ENCODE assay signal across 8 cellular contexts in genomic region chr10:45373003-45373782, GRCh38. TPM values are rescaled to one million over a fixed set of nuclear protein-coding genes. Genes with fewer than 3 reads are reported as not detected.
DNase-seq lines count a peak whose midpoint lies in the region; ATAC-seq and FAIRE-seq lines count a peak whose summit lies in the region.

No MANE protein-coding gene starts in this region.

- DNase-seq in NAMALWA (ENCODE audit: low spot score) (peak; percentile 84), immature natural killer cell (no peak), RCC 7860 (ENCODE audit: low spot score) (no peak), NCI-H2107 treated with DMSO at 0.1 percent for 48 hours (lab: John Stamatoyannopoulos, UW; ENCODE audit: unreplicated experiment) (no peak)
- DNase-seq in activated effector memory CD4-positive, alpha-beta T cell treated with anti-CD3 and anti-CD28 coated beads, Interleukin-2, amount 50 U/mL, for 16 hours, result peak; percentile 73
- DNase-seq in stimulated activated naive CD8-positive, alpha-beta T cell treated with anti-CD3 and anti-CD28 coated beads, Interleukin-15, amount 100 ng/mL, for 72 hours, result peak in 1 of 2 donors; percentile 20

- no peaks in the 10 kb centered on the region for H3K36me3 Mint-ChIP-seq in immature natural killer cell

- ATAC-seq in GM18517 (IDR thresholded peaks at IDR 0.05; ENCODE audit: unreplicated experiment) (peak; percentile 14), GM21786 (IDR thresholded peaks at IDR 0.05; ENCODE audit: unreplicated experiment) (peak; percentile 33)
- peak; percentile 63 for ATAC-seq in stimulated activated naive CD8-positive, alpha-beta T cell treated with anti-CD3 and anti-CD28 coated beads, Interleukin-15, amount 100 ng/mL, for 72 hours

- H3K4me1 Mint-ChIP-seq in immature natural killer cell, result peaks cover 9 to 13% of the 10 kb centered on the region in 2 donors
- H3K4me1 Mint-ChIP-seq in stimulated activated naive CD8-positive, alpha-beta T cell treated with anti-CD3 and anti-CD28 coated beads, Interleukin-15, amount 100 ng/mL, for 72 hours, result peaks cover 31% of the 10 kb centered on the region

- H3K9me3 Mint-ChIP-seq in immature natural killer cell, result no peaks in the 10 kb centered on the region
- H3K9me3 Mint-ChIP-seq in stimulated activated naive CD8-positive, alpha-beta T cell treated with anti-CD3 and anti-CD28 coated beads, Interleukin-15, amount 100 ng/mL, for 72 hours, result no peaks in the 10 kb centered on the region

- FAIRE-seq in RCC 7860 (lab: Jason Lieb, UNC), result no peak

- peak overlapping the region; percentile 64 to 85 (median 76) for H3K4me3 Mint-ChIP-seq in immature natural killer cell
- H3K4me3 Mint-ChIP-seq in stimulated activated naive CD8-positive, alpha-beta T cell treated with anti-CD3 and anti-CD28 coated beads, Interleukin-15, amount 100 ng/mL, for 72 hours, result peak overlapping the region; percentile 88 to 90

- no peak overlapping the region for H3K27ac Mint-ChIP-seq in immature natural killer cell
- H3K27ac Mint-ChIP-seq in stimulated activated naive CD8-positive, alpha-beta T cell treated with anti-CD3 and anti-CD28 coated beads, Interleukin-15, amount 100 ng/mL, for 72 hours, result peak overlapping the region in 1 of 2 donors; percentile 44

- H3K27me3 Mint-ChIP-seq in immature natural killer cell (ENCODE audit: low read depth in 3 of 3), result peaks cover 9 to 19% (median 10%) of the 10 kb centered on the region in 3 donors
- peaks cover 83% of the 10 kb centered on the region for H3K27me3 Mint-ChIP-seq in stimulated activated naive CD8-positive, alpha-beta T cell treated with anti-CD3 and anti-CD28 coated beads, Interleukin-15, amount 100 ng/mL, for 72 hours

RNA-seq across cellular contexts. Expression of gene ALOX5, which starts 0.8 kb away (rescaled TPM):
- 1 to 10 TPM in 2 of 3 donors, under 1 TPM in 1; 0.99 to 8.0 (median 1.9) TPM for polyA plus RNA-seq in immature natural killer cell

RNA-seq across cellular contexts. Expression of gene OR13A1, which starts 57.8 kb away (rescaled TPM):
- polyA plus RNA-seq in immature natural killer cell, result not detected

Comparison
In these comparisons a context has a peak if more than half of its experiments do, and no peak if none do; other contexts are left out.
1. DNase-seq: peak in NAMALWA (single experiment) and activated effector memory CD4-positive, alpha-beta T cell treated with anti-CD3 and anti-CD28 coated beads, Interleukin-2, amount 50 U/mL, for 16 hours (single experiment); none in immature natural killer cell (0 of 3), RCC 7860 (single experiment) and NCI-H2107 treated with DMSO at 0.1 percent for 48 hours (single experiment).
2. Peak in every context shown above with its lines, with median percentiles within 50 percentile points of each other: ATAC-seq.